ENCODE assay signal across 23 cellular contexts in the genomic region with DNA sequence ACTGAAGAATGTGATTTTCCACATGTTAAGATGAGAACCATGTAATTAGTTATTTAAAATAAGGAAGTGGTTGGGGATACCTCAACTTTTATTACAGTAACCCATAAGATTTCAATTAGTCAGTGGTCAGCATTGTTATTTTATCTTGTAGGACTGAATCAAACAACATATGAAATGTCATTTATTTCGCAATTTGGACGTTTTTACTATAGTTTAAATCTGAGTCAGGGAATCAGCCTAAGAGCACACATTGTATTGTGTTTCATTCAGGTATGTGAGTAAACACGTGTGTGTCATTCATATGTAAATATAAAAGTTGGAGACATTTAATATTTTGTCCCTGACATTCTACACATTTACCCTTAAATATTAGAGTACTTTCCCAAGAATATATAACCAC.
A peak's percentile ranks its signal among the peaks of the same experiment; 100 is the strongest.
DNase-seq lines count a peak whose midpoint lies in the region; ATAC-seq and TF ChIP-seq lines count a peak whose summit lies in the region.
"Had no signal": no experiment of that assay in that cellular context is flagged by ENCODE, and none has a peak within 500 bp of the region (broad histone marks: within the 10 kb centered on the region; RNA-seq: fewer than 3 reads in every experiment).

No MANE protein-coding gene starts in this region.

- no peak for TF ChIP-seq CTCF in foreskin fibroblast (IDR thresholded peaks at IDR 0.05; ENCODE audit: low read depth, low read length)

- ATAC-seq in HG03469 (IDR thresholded peaks at IDR 0.05; ENCODE audit: unreplicated experiment) (no peak), GM21723 (IDR thresholded peaks at IDR 0.05; ENCODE audit: unreplicated experiment) (no peak)
- ATAC-seq: HepG2, Panc1 had no signal

- DNase-seq in ELR (ENCODE audit: low read depth) (peak; percentile 35), HS-5 (ENCODE audit: low read depth) (peak; percentile 70), amniotic epithelial cell (ENCODE audit: low read depth) (peak; percentile 10), foreskin fibroblast (peak; percentile 6 to 42), HT-29 (ENCODE audit: low spot score) (no peak)
- DNase-seq: BE2C; CD4-positive, CD25-positive, alpha-beta regulatory T cell; DND-41; GDM1; H7; KBM-7; NCI-H1105; NCI-H146; NCI-H2029 treated with DMSO at 0.1 percent for 48 hours; NCI-H226; NCI-H510A treated with DMSO at 0.1 percent for 48 hours; NCI-H774; NK-92 treated with Interleukin-12 subunit alpha and Interleukin-12 subunit beta, amount 100 ng/mL, for 24 hours had no signal

- H3K4me3 ChIP-seq in foreskin fibroblast (ENCODE audit: low read depth in 1 of 2, low read length in 2 of 2) = no peak overlapping the region
- H3K4me3 ChIP-seq: SJSA1 had no signal
